Comparison of ENCODE assay signal across 8 cellular contexts in the genomic region with DNA sequence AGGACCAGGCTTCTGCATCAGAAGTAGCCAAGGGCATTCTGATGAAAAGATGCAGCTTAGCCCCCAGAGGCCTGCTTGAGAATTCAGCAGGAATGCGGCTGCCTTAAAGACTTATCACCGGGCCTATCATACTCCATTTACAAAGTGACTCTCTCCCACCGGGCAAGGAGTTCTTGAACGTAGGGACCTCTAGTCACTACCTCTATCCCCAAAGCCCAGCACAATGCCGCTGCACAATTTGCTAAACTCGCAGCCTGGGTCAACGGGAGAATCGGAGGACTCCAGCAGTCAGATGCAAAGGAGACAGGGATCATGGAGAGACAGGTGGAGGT. TPM values are rescaled to one million over a fixed set of nuclear protein-coding genes. Genes with fewer than 3 reads are reported as not detected.
A peak's percentile ranks its signal among the peaks of the same experiment; 100 is the strongest.
DNase-seq lines count a peak whose midpoint lies in the region; ATAC-seq and TF ChIP-seq lines count a peak whose summit lies in the region.

No MANE protein-coding gene starts in this region.

- H4K20me1 ChIP-seq in GM23338 (replicated peaks; ENCODE audit: insufficient read depth), result peaks cover 19% of the 10 kb centered on the region

- H3K9me3 Mint-ChIP-seq in GM23338 (no peaks in the 10 kb centered on the region), chondrocyte (ENCODE audit: low read depth) (no peaks in the 10 kb centered on the region)

- H3K36me3 Mint-ChIP-seq in GM23338 (ENCODE audit: low read depth), result peaks cover 22% of the 10 kb centered on the region
- H3K36me3 Mint-ChIP-seq in chondrocyte (ENCODE audit: low read depth), result peaks cover 6% of the 10 kb centered on the region

- ATAC-seq in GM23338 (peak; percentile 51), lower lobe of right lung (peak; percentile 24 to 29), upper lobe of right lung (peak; percentile 4)

- H3K4me3 ChIP-seq in GM06990 (replicated peaks; ENCODE audit: low read depth, low read length) (peak overlapping the region; percentile 72), GM23338 (peak overlapping the region; percentile 92), lower lobe of right lung (peak overlapping the region; percentile 98), upper lobe of right lung (peak overlapping the region; percentile 93)

- H3K27me3 Mint-ChIP-seq in GM23338 (ENCODE audit: insufficient read depth, low read depth, poor library complexity) (peaks cover 12% of the 10 kb centered on the region), chondrocyte (ENCODE audit: low read depth) (no peaks in the 10 kb centered on the region)

- H3K27ac ChIP-seq in GM23338 (ENCODE audit: low read depth), result peak overlapping the region; percentile 96
- H3K27ac ChIP-seq in lower lobe of right lung, result peak overlapping the region; percentile 98
- peak overlapping the region; percentile 95 for H3K27ac ChIP-seq in upper lobe of right lung

- H3K9me3 ChIP-seq in lower lobe of right lung, result no peaks in the 10 kb centered on the region
- no peaks in the 10 kb centered on the region for H3K9me3 ChIP-seq in upper lobe of right lung

- intact Hi-C loops in lower lobe of right lung (cut with DNase I), result no loop called here
- intact Hi-C loops in upper lobe of right lung (cut with DNase I), result no loop called here

- peaks cover 4% of the 10 kb centered on the region; the same call in 1 of the 2 replicates for H3F3A ChIP-seq in GM23338 (replicated peaks; ENCODE audit: low read depth)

- H3K4me1 Mint-ChIP-seq in GM23338 (peaks cover 8% of the 10 kb centered on the region), chondrocyte (ENCODE audit: low read depth) (peaks cover 26% of the 10 kb centered on the region)

- H3K4me1 ChIP-seq in GM23338 (ENCODE audit: insufficient read depth) (0 out of 2 replicates have a peak, but pooled peaks cover 3% of the 10 kb centered on the region), lower lobe of right lung (peaks cover 34% of the 10 kb centered on the region), upper lobe of right lung (peaks cover 26% of the 10 kb centered on the region)

- H3K36me3 ChIP-seq in GM06990 (ENCODE audit: control insufficient read depth, insufficient read depth, low read length), result peaks cover 5% of the 10 kb centered on the region
- peaks cover 23% of the 10 kb centered on the region; the same call in 1 of the 2 replicates for H3K36me3 ChIP-seq in GM23338 (ENCODE audit: insufficient read depth)
- H3K36me3 ChIP-seq in lower lobe of right lung, result peaks cover 39% of the 10 kb centered on the region
- peaks cover 30% of the 10 kb centered on the region for H3K36me3 ChIP-seq in upper lobe of right lung

- H3K4me3 Mint-ChIP-seq in GM23338 (peak overlapping the region; percentile 100), chondrocyte (ENCODE audit: unreplicated experiment) (peak overlapping the region; percentile 100)

- H3K27me3 ChIP-seq in GM06990 (replicated peaks; ENCODE audit: control insufficient read depth, insufficient read depth, low read length) (no peaks in the 10 kb centered on the region), GM23338 (ENCODE audit: insufficient read depth) (no peaks in the 10 kb centered on the region), lower lobe of right lung (ENCODE audit: low read depth) (no peaks in the 10 kb centered on the region), upper lobe of right lung (no peaks in the 10 kb centered on the region)

- TF ChIP-seq CTCF in GM06990 (IDR thresholded peaks at IDR 0.05; ENCODE audit: insufficient read depth, low read length, poor library complexity, severe bottlenecking) (no peak), GM23338 (conservative IDR thresholded peaks at IDR 0.05; ENCODE audit: low read depth in 2 of 2) (no peak), chondrocyte (IDR thresholded peaks at IDR 0.05) (no peak), lower lobe of right lung (IDR thresholded peaks at IDR 0.05) (no peak), upper lobe of right lung (IDR thresholded peaks at IDR 0.05) (no peak)

- H3K27ac Mint-ChIP-seq in GM23338 (peak overlapping the region; percentile 97), chondrocyte (ENCODE audit: unreplicated experiment) (peak overlapping the region; percentile 98)

- no peaks in the 10 kb centered on the region for H3K9me2 ChIP-seq in GM23338 (ENCODE audit: insufficient read depth)

- H3K79me2 ChIP-seq in GM23338 (replicated peaks; ENCODE audit: insufficient read depth), result peaks cover 40% of the 10 kb centered on the region

- peak overlapping the region; percentile 64 for H2AFZ ChIP-seq in GM23338

- H3K4me2 ChIP-seq in GM23338, result peak overlapping the region; percentile 78

- DNase-seq in GM06990 (ENCODE audit: extremely low read depth, insufficient read length) (no peak), GM23338 (ENCODE audit: low spot score) (peak; percentile 77), M059J (ENCODE audit: low read depth) (peak; percentile 50), chondrocyte (ENCODE audit: low spot score) (no peak), lower lobe of right lung (no peak), upper lobe of right lung (no peak), AML-193 (lab: John Stamatoyannopoulos, UW) (no peak), NCI-H2171 (lab: John Stamatoyannopoulos, UW) (no peak)

TF ChIP-seq in GM23338, 12 proteins besides CTCF, POLR2A, EP300 and RAD21 (continues in another document):
- TF ChIP-seq JUNB (IDR thresholded peaks at IDR 0.05; ENCODE audit: unreplicated experiment), result no peak
- TF ChIP-seq, protein P1, sequence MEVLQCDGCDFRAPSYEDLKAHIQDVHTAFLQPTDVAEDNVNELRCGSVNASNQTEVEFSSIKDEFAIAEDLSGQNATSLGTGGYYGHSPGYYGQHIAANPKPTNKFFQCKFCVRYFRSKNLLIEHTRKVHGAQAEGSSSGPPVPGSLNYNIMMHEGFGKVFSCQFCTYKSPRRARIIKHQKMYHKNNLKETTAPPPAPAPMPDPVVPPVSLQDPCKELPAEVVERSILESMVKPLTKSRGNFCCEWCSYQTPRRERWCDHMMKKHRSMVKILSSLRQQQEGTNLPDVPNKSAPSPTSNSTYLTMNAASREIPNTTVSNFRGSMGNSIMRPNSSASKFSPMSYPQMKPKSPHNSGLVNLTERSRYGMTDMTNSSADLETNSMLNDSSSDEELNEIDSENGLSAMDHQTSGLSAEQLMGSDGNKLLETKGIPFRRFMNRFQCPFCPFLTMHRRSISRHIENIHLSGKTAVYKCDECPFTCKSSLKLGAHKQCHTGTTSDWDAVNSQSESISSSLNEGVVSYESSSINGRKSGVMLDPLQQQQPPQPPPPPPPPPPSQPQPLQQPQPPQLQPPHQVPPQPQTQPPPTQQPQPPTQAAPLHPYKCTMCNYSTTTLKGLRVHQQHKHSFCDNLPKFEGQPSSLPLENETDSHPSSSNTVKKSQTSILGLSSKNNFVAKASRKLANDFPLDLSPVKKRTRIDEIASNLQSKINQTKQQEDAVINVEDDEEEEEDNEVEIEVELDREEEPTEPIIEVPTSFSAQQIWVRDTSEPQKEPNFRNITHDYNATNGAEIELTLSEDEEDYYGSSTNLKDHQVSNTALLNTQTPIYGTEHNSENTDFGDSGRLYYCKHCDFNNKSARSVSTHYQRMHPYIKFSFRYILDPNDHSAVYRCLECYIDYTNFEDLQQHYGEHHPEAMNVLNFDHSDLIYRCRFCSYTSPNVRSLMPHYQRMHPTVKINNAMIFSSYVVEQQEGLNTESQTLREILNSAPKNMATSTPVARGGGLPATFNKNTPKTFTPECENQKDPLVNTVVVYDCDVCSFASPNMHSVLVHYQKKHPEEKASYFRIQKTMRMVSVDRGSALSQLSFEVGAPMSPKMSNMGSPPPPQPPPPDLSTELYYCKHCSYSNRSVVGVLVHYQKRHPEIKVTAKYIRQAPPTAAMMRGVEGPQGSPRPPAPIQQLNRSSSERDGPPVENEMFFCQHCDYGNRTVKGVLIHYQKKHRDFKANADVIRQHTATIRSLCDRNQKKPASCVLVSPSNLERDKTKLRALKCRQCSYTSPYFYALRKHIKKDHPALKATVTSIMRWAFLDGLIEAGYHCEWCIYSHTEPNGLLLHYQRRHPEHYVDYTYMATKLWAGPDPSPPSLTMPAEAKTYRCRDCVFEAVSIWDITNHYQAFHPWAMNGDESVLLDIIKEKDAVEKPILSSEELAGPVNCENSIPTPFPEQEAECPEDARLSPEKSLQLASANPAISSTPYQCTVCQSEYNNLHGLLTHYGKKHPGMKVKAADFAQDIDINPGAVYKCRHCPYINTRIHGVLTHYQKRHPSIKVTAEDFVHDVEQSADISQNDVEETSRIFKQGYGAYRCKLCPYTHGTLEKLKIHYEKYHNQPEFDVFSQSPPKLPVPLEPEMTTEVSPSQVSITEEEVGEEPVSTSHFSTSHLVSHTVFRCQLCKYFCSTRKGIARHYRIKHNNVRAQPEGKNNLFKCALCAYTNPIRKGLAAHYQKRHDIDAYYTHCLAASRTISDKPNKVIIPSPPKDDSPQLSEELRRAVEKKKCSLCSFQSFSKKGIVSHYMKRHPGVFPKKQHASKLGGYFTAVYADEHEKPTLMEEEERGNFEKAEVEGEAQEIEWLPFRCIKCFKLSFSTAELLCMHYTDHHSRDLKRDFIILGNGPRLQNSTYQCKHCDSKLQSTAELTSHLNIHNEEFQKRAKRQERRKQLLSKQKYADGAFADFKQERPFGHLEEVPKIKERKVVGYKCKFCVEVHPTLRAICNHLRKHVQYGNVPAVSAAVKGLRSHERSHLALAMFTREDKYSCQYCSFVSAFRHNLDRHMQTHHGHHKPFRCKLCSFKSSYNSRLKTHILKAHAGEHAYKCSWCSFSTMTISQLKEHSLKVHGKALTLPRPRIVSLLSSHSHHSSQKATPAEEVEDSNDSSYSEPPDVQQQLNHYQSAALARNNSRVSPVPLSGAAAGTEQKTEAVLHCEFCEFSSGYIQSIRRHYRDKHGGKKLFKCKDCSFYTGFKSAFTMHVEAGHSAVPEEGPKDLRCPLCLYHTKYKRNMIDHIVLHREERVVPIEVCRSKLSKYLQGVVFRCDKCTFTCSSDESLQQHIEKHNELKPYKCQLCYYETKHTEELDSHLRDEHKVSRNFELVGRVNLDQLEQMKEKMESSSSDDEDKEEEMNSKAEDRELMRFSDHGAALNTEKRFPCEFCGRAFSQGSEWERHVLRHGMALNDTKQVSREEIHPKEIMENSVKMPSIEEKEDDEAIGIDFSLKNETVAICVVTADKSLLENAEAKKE (CRISPR knock-in tag; IDR thresholded peaks at IDR 0.05), result no peak

RNA-seq across cellular contexts. Expression of a gene that starts 0.7 kb away (rescaled TPM):
- total RNA-seq in GM23338 (2014; rRNA removed; shearing (Covaris generic)), result 21.2 and 26.6 TPM in 2 replicates
- 15.5 and 16.6 TPM in 2 replicates for polyA plus RNA-seq in GM23338 (2016; fragmentation: Nextera tagmentation; extraction: Ambion mirVana)
- 33.3 and 47.0 TPM in 2 replicates for total RNA-seq in M059J (2014; rRNA removed; shearing (Covaris generic))
- total RNA-seq in chondrocyte, result 24.9 to 28.0 TPM (median 26.4 TPM) in 3 replicates
- 31.0 TPM for total RNA-seq in lower lobe of right lung
- 24.2 TPM for total RNA-seq in upper lobe of right lung

RNA-seq across cellular contexts. Expression of a gene that starts 27.8 kb away (rescaled TPM):
- total RNA-seq in GM23338 (2014; rRNA removed; shearing (Covaris generic)), result not detected in 2 replicates
- not detected in 2 replicates for polyA plus RNA-seq in GM23338 (2016; fragmentation: Nextera tagmentation; extraction: Ambion mirVana)
- not detected in 2 replicates for total RNA-seq in M059J (2014; rRNA removed; shearing (Covaris generic))
- total RNA-seq in chondrocyte (not detected in 3 replicates), lower lobe of right lung (not detected), upper lobe of right lung (not detected)

RNA-seq across cellular contexts. Expression of a gene that starts 39.0 kb away (rescaled TPM):
- not detected in 2 replicates for total RNA-seq in GM23338 (2014; rRNA removed; shearing (Covaris generic))
- not detected in 2 replicates for polyA plus RNA-seq in GM23338 (2016; fragmentation: Nextera tagmentation; extraction: Ambion mirVana)
- total RNA-seq in M059J (2014; rRNA removed; shearing (Covaris generic)), result not detected in 2 replicates
- not detected in 3 replicates for total RNA-seq in chondrocyte
- not detected for total RNA-seq in lower lobe of right lung
- not detected for total RNA-seq in upper lobe of right lung

Comparison
In these comparisons a context has a peak if more than half of its experiments do, and no peak if none do; other contexts are left out.
1. DNase-seq: peak in GM23338 (single experiment) and M059J (single experiment); none in GM06990 (single experiment), chondrocyte (single experiment), lower lobe of right lung (single experiment), upper lobe of right lung (single experiment), AML-193 (0 of 2) and NCI-H2171 (single experiment).
2. Peak in every context shown above with its lines, with median percentiles within 50 percentile points of each other: H3K4me3 ChIP-seq, ATAC-seq and H3K27ac ChIP-seq.